Comparison of ENCODE assay signal across 13 cellular contexts in genomic region chr20:7879883-7880282, GRCh38.
DNase-seq lines count a peak whose midpoint lies in the region; ATAC-seq and TF ChIP-seq lines count a peak whose summit lies in the region.
"Had no signal": no experiment of that assay in that cellular context is flagged by ENCODE, and none has a peak within 500 bp of the region (broad histone marks: within the 10 kb centered on the region; RNA-seq: fewer than 3 reads in every experiment).

No MANE protein-coding gene starts in this region.

- peak; percentile 28 for DNase-seq in brain microvascular endothelial cell
- DNase-seq in naive thymus-derived CD8-positive, alpha-beta T cell: no peak
- no peak for DNase-seq in posterior vena cava (ENCODE audit: low spot score)
- DNase-seq in putamen (ENCODE audit: low spot score): no peak
- DNase-seq: activated CD4-positive, alpha-beta T cell treated with anti-CD3 and anti-CD28 coated beads for 36 hours; activated naive CD8-positive, alpha-beta T cell treated with anti-CD3 and anti-CD28 coated beads, Interleukin-2, amount 10 ng/mL, durations not matched to agents 7 days and 5 days; erythroblast; NCI-H1092 treated with DMSO at 0.1 percent for 48 hours; RPMI8226 had no signal

- H3K27ac Mint-ChIP-seq in naive thymus-derived CD8-positive, alpha-beta T cell: no peak overlapping the region
- H3K27ac Mint-ChIP-seq: activated CD4-positive, alpha-beta T cell treated with anti-CD3 and anti-CD28 coated beads for 36 hours; activated naive CD8-positive, alpha-beta T cell treated with anti-CD3 and anti-CD28 coated beads, Interleukin-2, amount 10 ng/mL, durations not matched to agents 7 days and 5 days had no signal

- H3K36me3 ChIP-seq in brain microvascular endothelial cell (replicated peaks): no peaks in the 10 kb centered on the region

- H3K27me3 Mint-ChIP-seq in naive thymus-derived CD8-positive, alpha-beta T cell: peaks cover 0 to 15% (median 7%) of the 10 kb centered on the region in 5 donors
- H3K27me3 Mint-ChIP-seq: activated CD4-positive, alpha-beta T cell treated with anti-CD3 and anti-CD28 coated beads for 36 hours; activated naive CD8-positive, alpha-beta T cell treated with anti-CD3 and anti-CD28 coated beads, Interleukin-2, amount 10 ng/mL, durations not matched to agents 7 days and 5 days had no signal

- H3K36me3 Mint-ChIP-seq in naive thymus-derived CD8-positive, alpha-beta T cell: no peaks in the 10 kb centered on the region
- H3K36me3 Mint-ChIP-seq: activated naive CD8-positive, alpha-beta T cell treated with anti-CD3 and anti-CD28 coated beads, Interleukin-2, amount 10 ng/mL, durations not matched to agents 7 days and 5 days had no signal

- H3K4me3 Mint-ChIP-seq in naive thymus-derived CD8-positive, alpha-beta T cell: no peak overlapping the region
- H3K4me3 Mint-ChIP-seq: activated CD4-positive, alpha-beta T cell treated with anti-CD3 and anti-CD28 coated beads for 36 hours; activated naive CD8-positive, alpha-beta T cell treated with anti-CD3 and anti-CD28 coated beads, Interleukin-2, amount 10 ng/mL, durations not matched to agents 7 days and 5 days had no signal

- H3K27me3 ChIP-seq in brain microvascular endothelial cell (replicated peaks): no peaks in the 10 kb centered on the region

- in situ Hi-C loops in brain microvascular endothelial cell (cut with HindIII; ENCODE audit: low pct_ligation_motif_present, low sequenced_read_pairs): no loop called here

- ATAC-seq in GM19395 (IDR thresholded peaks at IDR 0.05; ENCODE audit: unreplicated experiment) (peak; percentile 85), HG03432 (IDR thresholded peaks at IDR 0.05; ENCODE audit: unreplicated experiment) (peak; percentile 72), GM19455 (IDR thresholded peaks at IDR 0.05; ENCODE audit: unreplicated experiment) (no peak)
- no peak for ATAC-seq in naive thymus-derived CD8-positive, alpha-beta T cell
- ATAC-seq: activated CD4-positive, alpha-beta T cell treated with anti-CD3 and anti-CD28 coated beads for 36 hours had no signal

- POLR2A ChIA-PET in naive thymus-derived CD8-positive, alpha-beta T cell (lab: Charles Lee): no interaction called here

- H3K9me3 Mint-ChIP-seq in naive thymus-derived CD8-positive, alpha-beta T cell: no peaks in the 10 kb centered on the region
- H3K9me3 Mint-ChIP-seq: activated naive CD8-positive, alpha-beta T cell treated with anti-CD3 and anti-CD28 coated beads, Interleukin-2, amount 10 ng/mL, durations not matched to agents 7 days and 5 days had no signal

- no peak for TF ChIP-seq CTCF in 22Rv1 (IDR thresholded peaks at IDR 0.05)
- TF ChIP-seq CTCF in brain microvascular endothelial cell (IDR thresholded peaks at IDR 0.05; ENCODE audit: low read depth, low read length, missing control alignments): no peak

- H3K4me1 Mint-ChIP-seq in naive thymus-derived CD8-positive, alpha-beta T cell: no peaks in the 10 kb centered on the region

- intact Hi-C loops in posterior vena cava (cut with DNase I): no loop called here

- no peak overlapping the region for H3K4me3 ChIP-seq in brain microvascular endothelial cell (ENCODE audit: low read depth, low read length)

- H3K27ac ChIP-seq in 22Rv1 (peak overlapping the region; percentile 9; the same call in 1 of the 2 replicates), brain microvascular endothelial cell (no peak overlapping the region)

Comparison
In these comparisons a context has a peak if more than half of its experiments do, and no peak if none do; other contexts are left out.
1. ATAC-seq: peak in GM19395 (single experiment) and HG03432 (single experiment); none in GM19455 (single experiment) and naive thymus-derived CD8-positive, alpha-beta T cell (0 of 2).